12 cellular contexts compared by ENCODE assay signal in genomic region chr5:3199941-3200340, GRCh38.
DNase-seq lines count a peak whose midpoint lies in the region; ATAC-seq, FAIRE-seq and TF ChIP-seq lines count a peak whose summit lies in the region.
"Had no signal": no experiment of that assay in that cellular context is flagged by ENCODE, and none has a peak within 500 bp of the region (broad histone marks: within the 10 kb centered on the region; RNA-seq: fewer than 3 reads in every experiment).

No MANE protein-coding gene starts in this region.

- no peaks in the 10 kb centered on the region for H3F3A ChIP-seq in GM23338 (replicated peaks; ENCODE audit: low read depth)

- no peak overlapping the region for H3K9ac ChIP-seq in H1 (replicated peaks in 1 of 4; ENCODE audit: extremely low read depth in 1 of 4, low read depth in 3 of 4, low read length in 3 of 4)

- H3K36me3 ChIP-seq in GM23338 (ENCODE audit: insufficient read depth) (no peaks in the 10 kb centered on the region), H1 (ENCODE audit: control insufficient read depth in 2 of 4, insufficient read depth in 4 of 4, low read length in 3 of 4) (no peaks in the 10 kb centered on the region)
- H3K36me3 ChIP-seq: BE2C had no signal

- H4K8ac ChIP-seq in H1 (ENCODE audit: extremely low read depth, insufficient read depth, low read length): no peak overlapping the region

- no peak for FAIRE-seq in H1 (lab: Jason Lieb, UNC)
- FAIRE-seq: A549, GM12891, GM19239 had no signal

- CTCF ChIA-PET in H1 (lab: Charles Lee; ENCODE audit: partially characterized antibody): interaction anchor here (0.7 to 1.2 kb wide), 4 partner anchors 9 to 167 kb away, joined by 3 to 4 read pairs (median 3); no protein-coding TSS in a partner anchor

- H3K79me2 ChIP-seq in GM23338 (replicated peaks; ENCODE audit: insufficient read depth): no peaks in the 10 kb centered on the region
- H3K79me2 ChIP-seq in H1 (ENCODE audit: control insufficient read depth in 1 of 2, insufficient read depth in 2 of 2, low read length in 2 of 2): no peaks in the 10 kb centered on the region

- peak; percentile 22 for DNase-seq in GM23338 (ENCODE audit: low spot score)
- no peak for DNase-seq in H1 (ENCODE audit: low read depth in 1 of 2, low spot score in 2 of 2)
- DNase-seq in nephron progenitor cell: peak; percentile 15
- DNase-seq in NCI-H146 treated with DMSO at 0.1 percent for 48 hours (lab: John Stamatoyannopoulos, UW; ENCODE audit: unreplicated experiment): no peak
- DNase-seq in GM10266 (ENCODE audit: extremely low spot score): no peak
- DNase-seq: BE2C, H7 had no signal

- H3K9me2 ChIP-seq in GM23338 (ENCODE audit: insufficient read depth): no peaks in the 10 kb centered on the region

- H2AFZ ChIP-seq in GM23338 (no peak overlapping the region), H1 (ENCODE audit: low read length) (peak overlapping the region; percentile 76; the same call in 1 of the 2 replicates)

- H3K27ac ChIP-seq in GM23338 (ENCODE audit: low read depth) (no peak overlapping the region), H1 (ENCODE audit: low read depth, low read length) (no peak overlapping the region)
- H3K27ac ChIP-seq: A549, HL-60 had no signal

- TF ChIP-seq EP300 in H1 (IDR thresholded peaks at IDR 0.05; ENCODE audit: borderline replicate concordance in 1 of 2, low read depth in 2 of 2, low read length in 2 of 2): no peak

- peaks cover 4 to 5% of the 10 kb centered on the region in 2 experiments; a peak in 2 of 4 replicates for H3K9me3 ChIP-seq in H1 (ENCODE audit: insufficient read depth in 2 of 2, low read depth in 1 of 2, low read length in 1 of 2)
- H3K9me3 ChIP-seq: A549, BE2C had no signal

- H3K9me3 Mint-ChIP-seq in GM23338 (peaks cover 2% of the 10 kb centered on the region; the same call in 2 of the 3 replicates), nephron progenitor cell (peaks cover 13% of the 10 kb centered on the region)

- H3K4me1 ChIP-seq in GM23338 (ENCODE audit: insufficient read depth) (peaks cover 19% of the 10 kb centered on the region), H1 (replicated peaks in 1 of 4; ENCODE audit: control insufficient read depth in 3 of 4, insufficient read depth in 4 of 4, low read length in 3 of 4) (peaks cover 2 to 13% (median 8%) of the 10 kb centered on the region in 4 experiments; a peak in 6 of 7 replicates)
- H3K4me1 ChIP-seq: A549, BE2C had no signal

- H2BK5ac ChIP-seq in H1 (ENCODE audit: low read depth, low read length): no peak overlapping the region

- H3K27me3 ChIP-seq in GM23338 (ENCODE audit: insufficient read depth) (peaks cover 25% of the 10 kb centered on the region), H1 (replicated peaks in 1 of 4; ENCODE audit: control insufficient read depth in 3 of 4, extremely low read depth in 1 of 4, insufficient read depth in 3 of 4, low read length in 3 of 4) (peaks cover 0 to 10% (median 8%) of the 10 kb centered on the region in 4 experiments; a peak in 4 of 7 replicates)
- H3K27me3 ChIP-seq: BE2C had no signal

- no peak overlapping the region for H3K4me3 ChIP-seq in GM23338
- no peak overlapping the region for H3K4me3 ChIP-seq in H1 (ENCODE audit: extremely low read depth in 1 of 4, insufficient read depth in 2 of 4, low read depth in 3 of 4, low read length in 4 of 4)
- H3K4me3 ChIP-seq: A549 had no signal

- ATAC-seq in GM23338 (peak; percentile 25), GM18861 (IDR thresholded peaks at IDR 0.05; ENCODE audit: unreplicated experiment) (no peak)
- ATAC-seq: A549 had no signal

- H3K27me3 Mint-ChIP-seq in GM23338 (ENCODE audit: insufficient read depth, low read depth, poor library complexity) (peaks cover 29% of the 10 kb centered on the region), nephron progenitor cell (ENCODE audit: low read depth, poor library complexity) (peaks cover 94% of the 10 kb centered on the region)

- H3K18ac ChIP-seq in H1 (ENCODE audit: extremely low read depth, low read length): peak overlapping the region; percentile 57; the same call in 1 of the 2 replicates

- H3K36me3 Mint-ChIP-seq in GM23338 (ENCODE audit: low read depth): peaks cover 5% of the 10 kb centered on the region; the same call in 1 of the 3 replicates
- no peaks in the 10 kb centered on the region for H3K36me3 Mint-ChIP-seq in nephron progenitor cell (ENCODE audit: low read depth)

- H3K4me1 Mint-ChIP-seq in GM23338 (peaks cover 24% of the 10 kb centered on the region), nephron progenitor cell (peaks cover 33% of the 10 kb centered on the region)

- H4K91ac ChIP-seq in H1 (replicated peaks; ENCODE audit: insufficient read length, low read length): no peak overlapping the region

- H3K4me2 ChIP-seq in GM23338 (no peak overlapping the region), H1 (ENCODE audit: insufficient read depth in 1 of 2, low read depth in 2 of 2, low read length in 2 of 2) (no peak overlapping the region)
- H3K4me2 ChIP-seq: A549 had no signal

- peak in 1 of 2 experiments; percentile 27; a peak in 2 of 4 replicates for TF ChIP-seq RAD21 in H1 (IDR thresholded peaks at IDR 0.05 in 1 of 2, conservative IDR thresholded peaks at IDR 0.05 in 1 of 2; ENCODE audit: low read depth in 2 of 2, low read length in 2 of 2)

- 70% methylated on average over 10 of the region's 10 CpGs; no CpG with 5 or more reads in 1 of the 2 experiments for WGBS in H1 (ENCODE audit: extremely low coverage in 1 of 2, insufficient coverage in 1 of 2, insufficient read length in 1 of 2, insufficient replicate concordance in 2 of 2, low coverage in 1 of 2, low lambda C conversion rate in 2 of 2, missing lambda C conversion rate in 1 of 2), 2 experiments

- TF ChIP-seq CTCF in GM23338 (conservative IDR thresholded peaks at IDR 0.05; ENCODE audit: low read depth in 2 of 2): no peak
- peak in 1 of 3 experiments; percentile 10; a peak in 1 of 4 replicates for TF ChIP-seq CTCF in H1 (IDR thresholded peaks at IDR 0.05; ENCODE audit: control extremely low read depth in 1 of 3, insufficient read depth in 1 of 3, low read depth in 1 of 3, low read length in 3 of 3)
- TF ChIP-seq CTCF in nephron progenitor cell (IDR thresholded peaks at IDR 0.05): no peak
- no peak for TF ChIP-seq CTCF in GM10266 (IDR thresholded peaks at IDR 0.05; ENCODE audit: control insufficient read depth, insufficient read depth, low read depth, missing control alignments)

- H3K23ac ChIP-seq in H1 (ENCODE audit: insufficient read length): no peak overlapping the region

- no peak overlapping the region for H2AK5ac ChIP-seq in H1 (ENCODE audit: low read depth, low read length)

- H3K4me3 Mint-ChIP-seq in GM23338 (no peak overlapping the region), nephron progenitor cell (peak overlapping the region; percentile 45)

- H2BK20ac ChIP-seq in H1 (ENCODE audit: low read length): no peak overlapping the region

- no peak overlapping the region for H2BK15ac ChIP-seq in H1 (ENCODE audit: low read length)

- no peak for TF ChIP-seq POLR2A in H1 (IDR thresholded peaks at IDR 0.05; ENCODE audit: control extremely low read depth in 1 of 2, low read depth in 2 of 2, low read length in 2 of 2)

- H3K56ac ChIP-seq in H1 (replicated peaks; ENCODE audit: insufficient read length, low read depth, low read length): no peak overlapping the region

- POLR2A ChIA-PET in H1 (lab: Charles Lee; ENCODE audit: partially characterized antibody): no interaction called here

- H4K20me1 ChIP-seq in GM23338 (replicated peaks; ENCODE audit: insufficient read depth): no peaks in the 10 kb centered on the region
- H4K20me1 ChIP-seq in H1 (replicated peaks in 1 of 2; ENCODE audit: control insufficient read depth in 1 of 2, insufficient read depth in 2 of 2, low read length in 2 of 2): no peaks in the 10 kb centered on the region

- no peak overlapping the region for H2BK12ac ChIP-seq in H1 (ENCODE audit: low read depth, low read length)

- H3K27ac Mint-ChIP-seq in GM23338 (no peak overlapping the region), nephron progenitor cell (no peak overlapping the region)

- H4K5ac ChIP-seq in H1 (ENCODE audit: insufficient read length, low read depth, low read length): no peak overlapping the region

- no peak overlapping the region for H3K14ac ChIP-seq in H1 (ENCODE audit: insufficient read length)

- no peaks in the 10 kb centered on the region for H3K79me1 ChIP-seq in H1 (ENCODE audit: low read depth, low read length)

- peaks cover 8% of the 10 kb centered on the region for H3K23me2 ChIP-seq in H1 (ENCODE audit: low read depth, low read length)

- no peak overlapping the region for H3K4ac ChIP-seq in H1 (replicated peaks; ENCODE audit: insufficient read length, low read depth, low read length)

- no peak overlapping the region for H2BK120ac ChIP-seq in H1 (replicated peaks; ENCODE audit: low read depth, low read length)

TF ChIP-seq in GM23338, 12 proteins besides CTCF, POLR2A, EP300 and RAD21 (continues in another document):
- TF ChIP-seq ETS1 (IDR thresholded peaks at IDR 0.05): no peak
- TF ChIP-seq STAT1 (IDR thresholded peaks at IDR 0.05; ENCODE audit: unreplicated experiment): no peak

TF ChIP-seq in H1, 55 proteins besides CTCF, POLR2A, EP300 and RAD21:
- TF ChIP-seq MAX (IDR thresholded peaks at IDR 0.05): peak; percentile 41
- no peak for TF ChIP-seq SIRT6 (IDR thresholded peaks at IDR 0.05; ENCODE audit: low read length)

Comparison
In these comparisons a context has a peak if more than half of its experiments do, and no peak if none do; other contexts are left out.
1. DNase-seq: peak in GM23338 (single experiment) and nephron progenitor cell (single experiment); none in H1 (0 of 2), NCI-H146 treated with DMSO at 0.1 percent for 48 hours (single experiment) and GM10266 (single experiment).